In the genomic region with DNA sequence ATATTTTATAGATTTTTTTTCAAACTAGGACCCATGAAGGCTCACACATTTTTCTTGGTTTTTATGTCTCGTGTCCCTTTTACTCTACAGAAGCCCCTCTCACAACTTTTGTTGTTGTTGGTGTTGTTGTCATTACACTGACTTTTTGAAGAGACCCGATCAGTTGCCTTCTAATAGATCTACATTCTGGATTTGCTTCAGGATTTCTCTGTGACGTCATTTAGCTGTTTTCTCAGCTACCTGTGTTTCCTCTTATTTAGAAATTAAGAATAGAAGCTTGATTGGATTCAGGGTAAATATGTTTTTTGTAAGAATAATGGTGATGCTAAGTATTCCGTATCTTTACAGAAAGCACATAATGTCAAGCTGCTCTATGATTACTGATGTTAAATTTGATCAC, we compare ENCODE assay signal across 31 cellular contexts.
DNase-seq lines count a peak whose midpoint lies in the region; ATAC-seq, FAIRE-seq and TF ChIP-seq lines count a peak whose summit lies in the region.
"Had no signal": no experiment of that assay in that cellular context is flagged by ENCODE, and none has a peak within 500 bp of the region (broad histone marks: within the 10 kb centered on the region; RNA-seq: fewer than 3 reads in every experiment).

No MANE protein-coding gene starts in this region.

- H3K4me1 ChIP-seq in HepG2 (ENCODE audit: insufficient read depth, low read length) (no peaks in the 10 kb centered on the region), right lobe of liver (no peaks in the 10 kb centered on the region), Karpas-422 (ENCODE audit: low read length) (no peaks in the 10 kb centered on the region)
- H3K4me1 ChIP-seq: A549; BE2C; BLaER1; BLaER1 treated with 17β-estradiol and CSF1 and Interleukin-3, amounts not matched to agents 10 nM and 100 nM; Caco-2 had no signal

- no peak for DNase-seq in HepG2 (ENCODE audit: low spot score)
- no peak for DNase-seq in right lobe of liver
- DNase-seq in Karpas-422 = peak; percentile 29
- no peak for DNase-seq in NCI-H748 (lab: John Stamatoyannopoulos, UW; ENCODE audit: unreplicated experiment)
- DNase-seq: 8988T; ACHN; AML-193; BE2C; C1 segment of cervical spinal cord; Caco-2; Calu3; CD4-positive, alpha-beta memory T cell; CD4-positive, alpha-beta T cell; CD4-positive, CD25-positive, alpha-beta regulatory T cell; CD8-positive, alpha-beta memory T cell; CD8-positive, alpha-beta T cell; COR-L47; DMS 273 treated with DMSO at 0.1 percent for 48 hours; DMS153; DMS53; DMS79; DMS79 treated with DMSO at 0.1 percent for 48 hours; DND-41; EL had no signal

- H3K9ac ChIP-seq in HepG2 (ENCODE audit: insufficient read depth, low read depth, low read length) (no peak overlapping the region), Karpas-422 (ENCODE audit: low read length) (no peak overlapping the region)
- H3K9ac ChIP-seq: BLaER1; BLaER1 treated with 17β-estradiol and CSF1 and Interleukin-3, amounts not matched to agents 10 nM and 100 nM had no signal

- ATAC-seq in HepG2 (no peak), right lobe of liver (no peak)
- ATAC-seq: A549; CD8-positive, alpha-beta T cell had no signal

- in situ Hi-C loops in HepG2 (cut with HindIII; ENCODE audit: extremely low pct_ligation_motif_present, low pct_unique_long_range_greater_than_20kb) = no loop called here

- no peaks in the 10 kb centered on the region for H3K79me2 ChIP-seq in HepG2 (ENCODE audit: insufficient read depth, low read length)
- H3K79me2 ChIP-seq in Karpas-422 (ENCODE audit: low read length) = no peaks in the 10 kb centered on the region

- no peak for FAIRE-seq in HepG2 (lab: Jason Lieb, UNC)
- FAIRE-seq: A204.1, A549, D721Med had no signal

- intact Hi-C loops in HepG2 (cut with micrococcal nuclease; ENCODE audit: unreplicated experiment) = no loop called here
- intact Hi-C loops in right lobe of liver (cut with DNase I) = no loop called here

- H3K9me2 ChIP-seq in Karpas-422 (replicated peaks; ENCODE audit: insufficient read depth, low read length) = no peaks in the 10 kb centered on the region

- H3K27me3 ChIP-seq in HepG2 (ENCODE audit: control insufficient read depth in 1 of 2, insufficient read depth in 2 of 2, low read length in 2 of 2) (no peaks in the 10 kb centered on the region), right lobe of liver (no peaks in the 10 kb centered on the region), Karpas-422 (ENCODE audit: low read length) (no peaks in the 10 kb centered on the region; the same call in 1 of the 2 replicates)
- H3K27me3 ChIP-seq: BE2C; BLaER1; BLaER1 treated with 17β-estradiol and CSF1 and Interleukin-3, amounts not matched to agents 10 nM and 100 nM had no signal

- no peak overlapping the region for H2AFZ ChIP-seq in HepG2 (ENCODE audit: low read length)
- no peak overlapping the region for H2AFZ ChIP-seq in Karpas-422 (ENCODE audit: low read length)

- POLR2A ChIA-PET in HepG2 (lab: Yijun Ruan, JAX) = no interaction called here

- 3% methylated on average over 4 of the region's 4 CpGs for WGBS in HepG2 (ENCODE audit: low lambda C conversion rate)
- WGBS in right lobe of liver (ENCODE audit: insufficient coverage, low coverage, low lambda C conversion rate, missing lambda C conversion rate) = 73% methylated on average over 4 of the region's 4 CpGs

- TF ChIP-seq EP300 in HepG2 (IDR thresholded peaks at IDR 0.05; ENCODE audit: low read depth in 2 of 2, low read length in 2 of 2) = no peak
- TF ChIP-seq EP300 in HepG2 (CRISPR knock-in tag; IDR thresholded peaks at IDR 0.05; ENCODE audit: borderline replicate concordance) = no peak

- no TSS peak for BruUV-seq in HepG2 (replicated peaks; lab: Mats Ljungman, UMichigan)

- H3K27ac ChIP-seq in HepG2 (ENCODE audit: extremely low read length, insufficient read depth, low read length) (no peak overlapping the region), right lobe of liver (no peak overlapping the region), Karpas-422 (ENCODE audit: low read length) (no peak overlapping the region)
- H3K27ac ChIP-seq: 22Rv1; A549; BLaER1; BLaER1 treated with 17β-estradiol and CSF1 and Interleukin-3, amounts not matched to agents 10 nM and 100 nM; C4-2B had no signal

- no peak for TF ChIP-seq RAD21 in HepG2 (CRISPR knock-in tag; IDR thresholded peaks at IDR 0.05)

- no peak overlapping the region for H3K4me3 ChIP-seq in HepG2 (replicated peaks in 1 of 3; ENCODE audit: insufficient read depth in 1 of 3, low read depth in 2 of 3, low read length in 3 of 3)
- H3K4me3 ChIP-seq in right lobe of liver = no peak overlapping the region
- H3K4me3 ChIP-seq in Karpas-422 (ENCODE audit: low read length) = no peak overlapping the region
- H3K4me3 ChIP-seq: A549; BLaER1; BLaER1 treated with 17β-estradiol and CSF1 and Interleukin-3, amounts not matched to agents 10 nM and 100 nM had no signal

- H3K9me3 ChIP-seq in HepG2 (ENCODE audit: low read length) = no peaks in the 10 kb centered on the region
- H3K9me3 ChIP-seq in right lobe of liver = no peaks in the 10 kb centered on the region
- no peaks in the 10 kb centered on the region for H3K9me3 ChIP-seq in Karpas-422 (ENCODE audit: low read length)
- H3K9me3 ChIP-seq: A549; BE2C; BLaER1; BLaER1 treated with 17β-estradiol and CSF1 and Interleukin-3, amounts not matched to agents 10 nM and 100 nM; Caco-2 had no signal

- H3K36me3 ChIP-seq in HepG2 (replicated peaks in 1 of 2; ENCODE audit: control insufficient read depth in 1 of 2, insufficient read depth in 2 of 2, low read length in 2 of 2) = no peaks in the 10 kb centered on the region
- no peaks in the 10 kb centered on the region for H3K36me3 ChIP-seq in right lobe of liver
- no peaks in the 10 kb centered on the region for H3K36me3 ChIP-seq in Karpas-422 (ENCODE audit: insufficient read depth, low read length)
- H3K36me3 ChIP-seq: BE2C; BLaER1; BLaER1 treated with 17β-estradiol and CSF1 and Interleukin-3, amounts not matched to agents 10 nM and 100 nM had no signal

- TF ChIP-seq CTCF in HepG2 (CRISPR knock-in tag; IDR thresholded peaks at IDR 0.05) (no peak), right lobe of liver (IDR thresholded peaks at IDR 0.05) (no peak)

- no peak for TF ChIP-seq POLR2A in HepG2 (IDR thresholded peaks at IDR 0.05; ENCODE audit: insufficient read depth in 1 of 2, low read depth in 2 of 2, low read length in 2 of 2)
- TF ChIP-seq POLR2A in right lobe of liver (IDR thresholded peaks at IDR 0.05) = no peak

- no peak overlapping the region for H3K4me2 ChIP-seq in HepG2 (ENCODE audit: low read depth, low read length)
- H3K4me2 ChIP-seq in Karpas-422 (ENCODE audit: low read depth, low read length, poor library complexity, severe bottlenecking) = no peak overlapping the region
- H3K4me2 ChIP-seq: A549; BLaER1; BLaER1 treated with 17β-estradiol and CSF1 and Interleukin-3, amounts not matched to agents 10 nM and 100 nM had no signal

- CTCF ChIA-PET in HepG2 (lab: Yijun Ruan, JAX; ENCODE audit: low intra/inter-chr PET ratio, low total read pairs) = no interaction called here

- no peaks in the 10 kb centered on the region for H4K20me1 ChIP-seq in HepG2 (ENCODE audit: insufficient read depth, low read length)
- no peaks in the 10 kb centered on the region for H4K20me1 ChIP-seq in Karpas-422 (ENCODE audit: insufficient read depth, low read depth, low read length)
- H4K20me1 ChIP-seq: BLaER1; BLaER1 treated with 17β-estradiol and CSF1 and Interleukin-3, amounts not matched to agents 10 nM and 100 nM had no signal

TF ChIP-seq in HepG2, 621 proteins besides CTCF, POLR2A, EP300 and RAD21:
- TF ChIP-seq SMC3 (IDR thresholded peaks at IDR 0.05; ENCODE audit: low read length) (no peak), CREB1 (IDR thresholded peaks at IDR 0.05) (peak; percentile 93), CREB1 (CRISPR knock-in tag; IDR thresholded peaks at IDR 0.05) (no peak), ARNTL (CRISPR knock-in tag; IDR thresholded peaks at IDR 0.05) (no peak), ATF7 (IDR thresholded peaks at IDR 0.05) (peak; percentile 84), ATF7 (CRISPR knock-in tag; IDR thresholded peaks at IDR 0.05) (no peak)
